Comparison of ENCODE assay signal across 8 cellular contexts in the genomic region with DNA sequence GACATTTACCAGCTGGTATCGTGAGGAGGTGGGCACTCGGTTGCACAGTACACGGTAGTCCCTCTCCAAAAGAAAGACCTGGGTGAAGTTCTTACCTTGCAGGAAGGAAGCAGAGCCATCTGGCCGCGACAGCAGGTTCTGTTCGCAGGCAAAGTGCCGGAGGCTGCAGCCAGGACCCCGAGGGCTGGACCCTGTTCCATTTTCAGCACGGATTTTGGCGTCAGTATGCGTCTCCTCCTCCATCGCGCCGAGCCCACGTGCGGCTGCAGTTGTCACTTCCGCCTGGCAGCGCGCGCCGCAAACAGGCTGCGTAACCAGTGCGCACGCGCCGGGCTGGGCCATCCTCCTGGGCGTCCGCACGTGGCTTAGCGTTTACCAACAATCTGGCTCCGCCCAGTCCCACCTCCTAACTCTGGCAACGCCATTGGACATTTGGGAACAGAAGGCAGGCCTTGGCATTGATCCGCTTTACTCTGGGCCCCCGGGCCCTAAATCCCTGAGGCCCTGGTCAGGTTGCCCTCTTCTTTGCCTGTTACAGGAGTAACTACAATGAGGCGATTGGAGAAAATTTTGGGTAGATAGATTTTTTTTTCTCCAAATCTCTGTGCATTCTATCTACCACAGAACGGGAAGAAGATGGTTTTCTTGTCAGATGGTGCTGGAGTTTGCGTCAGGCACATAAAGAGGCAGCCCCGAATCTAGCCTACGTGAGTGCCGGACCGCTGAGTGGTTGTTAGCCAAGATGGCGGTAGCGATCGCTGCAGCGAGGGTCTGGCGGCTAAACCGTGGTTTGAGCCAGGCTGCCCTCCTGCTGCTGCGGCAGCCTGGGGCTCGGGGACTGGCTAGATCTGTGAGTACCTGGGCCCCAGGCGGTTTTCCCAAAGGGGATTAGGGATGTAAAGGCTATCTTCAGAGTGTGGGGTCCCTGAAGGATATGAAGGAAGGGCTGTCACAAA. TPM values are rescaled to one million over a fixed set of nuclear protein-coding genes. Genes with fewer than 3 reads are reported as not detected.
A peak's percentile ranks its signal among the peaks of the same experiment; 100 is the strongest.
DNase-seq lines count a peak whose midpoint lies in the region; ATAC-seq and TF ChIP-seq lines count a peak whose summit lies in the region.

Gene BCKDHA, plus strand, starts transcription at position 733 of the 956 bp plus-strand sequence. Its CDS starts 10 bp downstream, at position 743.
Gene EXOSC5, minus strand, starts transcription at position 274 of the 956 bp plus-strand sequence. Its CDS starts 31 bp downstream, at position 243.

- CTCF ChIA-PET in HEK293T (lab: Yijun Ruan, JAX): no interaction called here

- DNase-seq in GF-D8 (lab: John Stamatoyannopoulos, UW): peak; percentile 97
- DNase-seq in HEK293T (ENCODE audit: extremely low spot score): peak; percentile 99
- peak; percentile 100 for DNase-seq in MV-4-11 (lab: John Stamatoyannopoulos, UW)
- DNase-seq in SK-MEL-5 (ENCODE audit: low read depth, low spot score): peak; percentile 99
- peak; percentile 100 for DNase-seq in activated naive CD4-positive, alpha-beta T cell treated with Interleukin-2 at 50 U/mL for 16 hours
- DNase-seq in foreskin keratinocyte: peak; percentile 97 to 99
- DNase-seq in neural progenitor cell (ENCODE audit: low spot score): peak; percentile 100
- DNase-seq in stromal cell of bone marrow (ENCODE audit: low read depth): peak; percentile 100

- H3K9me3 Mint-ChIP-seq in neural progenitor cell: no peaks in the 10 kb centered on the region

- H3K9ac ChIP-seq in neural progenitor cell: peak within 1 kb of the TSS; percentile 93

- peak within 1 kb of the TSS; percentile 98 for H3K4me3 Mint-ChIP-seq in neural progenitor cell

- H3K36me3 Mint-ChIP-seq in neural progenitor cell: peaks cover 2% of the 10 kb centered on the region

- H3K36me3 ChIP-seq in neural progenitor cell: no peaks in the 10 kb centered on the region

- H3K4me1 Mint-ChIP-seq in neural progenitor cell: peaks cover 26% of the 10 kb centered on the region

- H4K20me1 ChIP-seq in neural progenitor cell (ENCODE audit: low read depth): peaks cover 5% of the 10 kb centered on the region

- H3K4me3 ChIP-seq in neural progenitor cell: peak within 1 kb of the TSS; percentile 98

- no peaks in the 10 kb centered on the region for H3K9me3 ChIP-seq in neural progenitor cell (ENCODE audit: low read depth)

- H3K27ac ChIP-seq in foreskin keratinocyte (peak within 1 kb of the TSS; percentile 97), neural progenitor cell (peak within 1 kb of the TSS; percentile 97)

- peak; percentile 93 for ATAC-seq in foreskin keratinocyte

- H3K27me3 Mint-ChIP-seq in neural progenitor cell (ENCODE audit: insufficient read depth, low read depth): peaks cover 8% of the 10 kb centered on the region

- peak within 1 kb of the TSS; percentile 100 for H3K27ac Mint-ChIP-seq in neural progenitor cell

- H2AFZ ChIP-seq in neural progenitor cell (replicated peaks): peak within 1 kb of the TSS; percentile 94

- H3K4me2 ChIP-seq in neural progenitor cell: peak within 1 kb of the TSS; percentile 97

- H3K27me3 ChIP-seq in foreskin keratinocyte: no peaks in the 10 kb centered on the region
- no peaks in the 10 kb centered on the region for H3K27me3 ChIP-seq in neural progenitor cell

- TF ChIP-seq CTCF in foreskin keratinocyte (conservative IDR thresholded peaks at IDR 0.05) (peak; percentile 1), neural progenitor cell (IDR thresholded peaks at IDR 0.05) (no peak)

- H3K4me1 ChIP-seq in foreskin keratinocyte: no peaks in the 10 kb centered on the region
- H3K4me1 ChIP-seq in neural progenitor cell: peaks cover 7% of the 10 kb centered on the region

- POLR2A ChIA-PET in HEK293T (lab: Yijun Ruan, JAX): interaction anchor here (1.0 kb wide), 1 partner anchor 42 kb away, joined by 3 read pairs; the partner anchor contains the start of gene DMAC2

- peaks cover 4% of the 10 kb centered on the region for H3F3A ChIP-seq in neural progenitor cell (ENCODE audit: low read depth)

- in situ Hi-C loops in SK-MEL-5 (cut with HindIII; ENCODE audit: low pct_unique_long_range_greater_than_20kb, low sequenced_read_pairs): no loop called here

- H3K79me2 ChIP-seq in neural progenitor cell (ENCODE audit: low read depth): peaks cover 42% of the 10 kb centered on the region

TF ChIP-seq in HEK293T, 16 proteins besides CTCF, POLR2A, EP300 and RAD21:
- TF ChIP-seq L3MBTL2 (conservative IDR thresholded peaks at IDR 0.05) (peak; percentile 96), SUZ12 (IDR thresholded peaks at IDR 0.05) (no peak), ARNT (IDR thresholded peaks at IDR 0.05) (peak; percentile 25; the same call in 1 of the 2 replicates), CTBP1 (IDR thresholded peaks at IDR 0.05; ENCODE audit: borderline replicate concordance) (no peak), FOXA1 (IDR thresholded peaks at IDR 0.05) (no peak), TARDBP (IDR thresholded peaks at IDR 0.05) (no peak), SP1 (IDR thresholded peaks at IDR 0.05) (no peak), PKNOX1 (IDR thresholded peaks at IDR 0.05) (peak; percentile 26; the same call in 1 of the 2 replicates), FOXM1 (IDR thresholded peaks at IDR 0.05; ENCODE audit: borderline replicate concordance) (no peak), NFRKB (IDR thresholded peaks at IDR 0.05) (peak; percentile 93), ELF4 (IDR thresholded peaks at IDR 0.05) (peak; percentile 68), FOXK2 (IDR thresholded peaks at IDR 0.05) (peak; percentile 97), HDGF (IDR thresholded peaks at IDR 0.05; ENCODE audit: borderline replicate concordance) (no peak), ZNF384 (IDR thresholded peaks at IDR 0.05) (no peak), BHLHE40 (IDR thresholded peaks at IDR 0.05; ENCODE audit: borderline replicate concordance) (no peak), LEF1 (IDR thresholded peaks at IDR 0.05; ENCODE audit: borderline replicate concordance) (no peak)

RNA-seq across cellular contexts. Expression of gene BCKDHA, which starts in this region (rescaled TPM):
- 45.3 and 52.0 TPM in 2 replicates for total RNA-seq in SK-MEL-5 (2014; rRNA removed; shearing (Covaris generic))
- polyA plus RNA-seq in SK-MEL-5 (2015; cell fraction: cytosol; rRNA removed): 36.0 and 38.2 TPM in 2 replicates
- 25.7 and 30.2 TPM in 2 replicates for polyA plus RNA-seq in SK-MEL-5 (2015; cell fraction: nucleus; rRNA removed)
- total RNA-seq in foreskin keratinocyte (15.9 and 18.7 TPM in 2 replicates), neural progenitor cell (ENCODE audit: low replicate concordance) (25.7 and 62.8 TPM in 2 replicates)
- polyA plus RNA-seq in foreskin keratinocyte: 16.9 and 18.6 TPM in 2 replicates

RNA-seq across cellular contexts. Expression of gene EXOSC5, which starts in this region (rescaled TPM):
- total RNA-seq in SK-MEL-5 (2014; rRNA removed; shearing (Covaris generic)): 39.1 and 39.3 TPM in 2 replicates
- 51.3 and 55.3 TPM in 2 replicates for polyA plus RNA-seq in SK-MEL-5 (2015; cell fraction: cytosol; rRNA removed)
- polyA plus RNA-seq in SK-MEL-5 (2015; cell fraction: nucleus; rRNA removed): 9.0 and 18.9 TPM in 2 replicates
- total RNA-seq in foreskin keratinocyte (19.6 and 22.7 TPM in 2 replicates), neural progenitor cell (ENCODE audit: low replicate concordance) (10.3 and 26.0 TPM in 2 replicates)
- 30.2 and 35.9 TPM in 2 replicates for polyA plus RNA-seq in foreskin keratinocyte

Comparison
In these comparisons a context has a peak if more than half of its experiments do, and no peak if none do; other contexts are left out.
1. Peak in every context shown above with its lines: DNase-seq, ATAC-seq, H3K4me3 ChIP-seq and H3K27ac ChIP-seq.